ENCODE assay signal across 6 cellular contexts in the genomic region with DNA sequence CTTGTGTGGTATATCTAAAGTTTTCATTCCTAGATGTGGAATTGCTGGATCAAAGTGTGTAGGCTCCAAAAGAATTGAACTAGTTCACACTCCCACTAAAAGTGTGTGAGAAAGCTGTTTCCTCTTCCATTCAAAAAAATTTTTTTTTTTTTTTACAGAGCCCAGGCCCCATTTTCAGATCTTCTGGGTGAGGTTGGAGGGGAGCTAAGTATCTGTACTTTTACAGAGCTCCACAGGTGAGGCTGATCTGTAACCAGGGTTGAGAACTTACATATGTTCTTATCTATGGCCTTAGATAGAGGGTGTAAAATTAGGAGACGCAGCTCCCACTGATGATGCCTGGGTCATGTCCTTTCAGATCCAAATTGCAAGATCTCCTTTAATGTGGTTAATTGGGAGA.
"Had no signal": no experiment of that assay in that cellular context is flagged by ENCODE, and none has a peak within 500 bp of the region (broad histone marks: within the 10 kb centered on the region; RNA-seq: fewer than 3 reads in every experiment).

No MANE protein-coding gene starts in this region.

- FAIRE-seq: TTC549 had no signal

- H3K27ac ChIP-seq: VCaP, WERI-Rb-1 had no signal

- DNase-seq: activated B cell treated with CpG ODN at 0.5 μM for 24 hours; activated CD4-positive, alpha-beta T cell treated with anti-CD3 and anti-CD28 coated beads for 1 hour; activated CD8-positive, alpha-beta memory T cell treated with anti-CD3 and anti-CD28 coated beads, Interleukin-2, amount 50 U/mL, for 48 hours had no signal

- H3K36me3 ChIP-seq: WERI-Rb-1 had no signal
